In the genomic region with DNA sequence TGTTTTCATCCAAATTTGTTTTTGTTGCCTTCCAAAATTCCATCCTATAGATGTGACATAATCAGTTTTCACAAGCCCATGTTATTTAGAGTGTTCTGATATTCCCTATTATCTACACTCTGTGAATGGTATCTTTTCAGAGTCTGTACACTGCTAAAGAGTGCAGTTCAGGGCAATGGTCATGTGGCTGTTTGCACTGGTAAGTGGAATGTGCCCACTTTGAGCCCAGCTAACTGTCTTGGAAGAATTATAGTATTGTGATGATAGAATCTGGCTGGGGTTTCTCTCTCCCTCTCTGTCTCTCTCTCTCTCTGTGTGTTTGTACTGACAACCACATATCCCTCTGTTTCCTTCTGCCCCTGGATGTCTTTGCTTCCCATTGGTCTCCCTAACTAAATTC, we compare ENCODE assay signal across 20 cellular contexts.
"Had no signal": no experiment of that assay in that cellular context is flagged by ENCODE, and none has a peak within 500 bp of the region (broad histone marks: within the 10 kb centered on the region; RNA-seq: fewer than 3 reads in every experiment).

No MANE protein-coding gene starts in this region.

- DNase-seq: stimulated activated CD4-positive, alpha-beta T cell treated with anti-CD3 and anti-CD28 coated beads, Interleukin-2, amount 100 ng/mL, for 48 hours; stimulated activated CD4-positive, alpha-beta T cell treated with anti-CD3 and anti-CD28 coated beads, Interleukin-4, amount 100 ng/mL, for 1 hour; stimulated activated CD4-positive, alpha-beta T cell treated with anti-CD3 and anti-CD28 coated beads, Interleukin-4, amount 100 ng/mL, for 24 hours; stimulated activated CD4-positive, alpha-beta T cell treated with anti-CD3 and anti-CD28 coated beads, Interleukin-4, amount 100 ng/mL, for 4 hours; stimulated activated CD8-positive, alpha-beta memory T cell treated with anti-CD3 and anti-CD28 coated beads, Interleukin-4, amount 100 ng/mL, for 48 hours; stimulated activated naive B cell treated with anti-CD40 and anti-IgM and Interleukin-4, amounts not matched to agents 10 μg/mL and 1 μg/mL and 100 μg/mL, for 72 hours; stimulated activated naive CD4-positive, alpha-beta T cell; stimulated activated naive CD4-positive, alpha-beta T cell treated with Interleukin-2 at 50 U/mL for 16 hours; stimulated activated naive CD8-positive, alpha-beta T cell treated with anti-CD3 and anti-CD28 coated beads, Interleukin-15, amount 100 ng/mL, for 72 hours; stimulated activated naive CD8-positive, alpha-beta T cell treated with anti-CD3 and anti-CD28 coated beads, Interleukin-15, Interleukin-2, amounts not matched to agents 100 U/mL and 50 U/mL, for 24 hours; stomach; substantia nigra; testis; thyroid gland; tibial artery; transverse colon; trophoblast cell; upper lobe of left lung; upper lobe of right lung; uterus had no signal
